In genomic region chr2:162106746-162107145, GRCh38 we compare ENCODE assay signal across 1 cellular context.
TF ChIP-seq lines count a peak whose summit lies in the region.

No MANE protein-coding gene starts in this region.

TF ChIP-seq in HepG2, 621 proteins besides CTCF, POLR2A, EP300 and RAD21 (continued from another document):
- TF ChIP-seq MXI1 (IDR thresholded peaks at IDR 0.05; ENCODE audit: borderline replicate concordance, low read depth, low read length) (no peak), DRAP1 (CRISPR knock-in tag; IDR thresholded peaks at IDR 0.05) (no peak)
